ENCODE assay signal across 8 cellular contexts in the genomic region with DNA sequence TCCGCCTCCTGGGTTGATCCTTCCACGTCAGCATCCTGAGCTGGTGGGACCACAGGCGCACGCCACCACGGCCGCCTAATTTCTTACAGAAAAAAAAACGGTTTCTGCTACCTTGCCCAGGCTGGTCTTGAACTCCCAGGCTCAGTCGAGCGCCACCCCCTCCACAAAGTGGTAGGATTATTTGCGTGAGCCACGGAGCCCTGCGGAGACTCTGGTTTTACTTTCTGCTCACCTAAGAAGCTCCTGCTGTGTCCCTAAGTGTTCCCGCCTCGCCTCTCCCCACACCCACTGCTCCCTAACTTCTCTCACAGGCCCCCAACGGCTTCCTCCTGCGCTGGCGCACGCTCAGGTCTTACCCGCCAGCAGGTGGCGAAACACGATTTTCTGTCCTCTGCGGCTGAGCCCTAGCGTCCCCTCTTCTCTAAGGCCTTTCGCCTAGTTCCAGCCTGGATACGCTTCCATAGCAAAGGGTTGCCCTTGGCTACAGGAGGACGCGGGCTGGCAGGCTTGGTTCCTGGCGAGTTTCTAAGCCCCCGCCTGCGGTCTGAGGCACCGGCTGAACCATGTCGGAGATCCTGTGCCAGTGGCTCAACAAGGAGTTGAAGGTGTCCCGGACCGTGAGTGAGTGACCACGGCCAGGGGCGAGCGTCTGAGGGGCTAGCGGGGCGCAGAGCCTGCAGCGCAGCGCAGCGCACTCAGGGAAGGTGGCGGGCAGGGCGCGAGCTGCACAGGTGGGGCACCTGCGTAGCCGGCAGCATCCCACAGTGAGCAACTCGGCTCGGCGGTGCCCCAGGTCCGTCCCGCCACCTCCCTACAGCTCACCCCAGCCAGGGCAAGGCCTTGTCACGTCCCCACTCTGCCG. TPM values are rescaled to one million over a fixed set of nuclear protein-coding genes. Genes with fewer than 3 reads are reported as not detected.
DNase-seq lines count a peak whose midpoint lies in the region; ATAC-seq and TF ChIP-seq lines count a peak whose summit lies in the region.

A gene with protein sequence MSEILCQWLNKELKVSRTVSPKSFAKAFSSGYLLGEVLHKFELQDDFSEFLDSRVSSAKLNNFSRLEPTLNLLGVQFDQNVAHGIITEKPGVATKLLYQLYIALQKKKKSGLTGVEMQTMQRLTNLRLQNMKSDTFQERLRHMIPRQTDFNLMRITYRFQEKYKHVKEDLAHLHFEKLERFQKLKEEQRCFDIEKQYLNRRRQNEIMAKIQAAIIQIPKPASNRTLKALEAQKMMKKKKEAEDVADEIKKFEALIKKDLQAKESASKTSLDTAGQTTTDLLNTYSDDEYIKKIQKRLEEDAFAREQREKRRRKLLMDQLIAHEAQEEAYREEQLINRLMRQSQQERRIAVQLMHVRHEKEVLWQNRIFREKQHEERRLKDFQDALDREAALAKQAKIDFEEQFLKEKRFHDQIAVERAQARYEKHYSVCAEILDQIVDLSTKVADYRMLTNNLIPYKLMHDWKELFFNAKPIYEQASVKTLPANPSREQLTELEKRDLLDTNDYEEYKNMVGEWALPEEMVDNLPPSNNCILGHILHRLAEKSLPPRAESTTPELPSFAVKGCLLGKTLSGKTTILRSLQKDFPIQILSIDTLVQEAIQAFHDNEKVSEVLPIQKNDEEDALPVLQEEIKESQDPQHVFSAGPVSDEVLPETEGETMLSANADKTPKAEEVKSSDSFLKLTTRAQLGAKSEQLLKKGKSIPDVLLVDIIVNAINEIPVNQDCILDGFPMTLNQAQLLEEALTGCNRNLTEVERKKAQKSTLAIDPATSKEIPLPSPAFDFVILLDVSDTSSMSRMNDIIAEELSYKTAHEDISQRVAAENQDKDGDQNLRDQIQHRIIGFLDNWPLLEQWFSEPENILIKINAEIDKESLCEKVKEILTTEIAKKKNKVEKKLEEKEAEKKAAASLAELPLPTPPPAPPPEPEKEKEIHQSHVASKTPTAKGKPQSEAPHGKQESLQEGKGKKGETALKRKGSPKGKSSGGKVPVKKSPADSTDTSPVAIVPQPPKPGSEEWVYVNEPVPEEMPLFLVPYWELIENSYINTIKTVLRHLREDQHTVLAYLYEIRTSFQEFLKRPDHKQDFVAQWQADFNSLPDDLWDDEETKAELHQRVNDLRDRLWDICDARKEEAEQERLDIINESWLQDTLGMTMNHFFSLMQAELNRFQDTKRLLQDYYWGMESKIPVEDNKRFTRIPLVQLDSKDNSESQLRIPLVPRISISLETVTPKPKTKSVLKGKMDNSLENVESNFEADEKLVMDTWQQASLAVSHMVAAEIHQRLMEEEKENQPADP (N-terminal part only) (plus strand): TSS at position 429 of the 862 bp plus-strand sequence. CDS start 135 bp downstream, at position 564.

- H3K27ac Mint-ChIP-seq in natural killer cell treated with Interleukin-12 subunit alpha and Interleukin-12 subunit beta and Interleukin-15 and Interleukin-18, amount 100 ng/mL, for 72 hours, result peak within 1 kb of the TSS; percentile 86 to 92

- peaks cover 24 to 27% of the 10 kb centered on the region in 2 donors for H3K4me1 Mint-ChIP-seq in natural killer cell treated with Interleukin-12 subunit alpha and Interleukin-12 subunit beta and Interleukin-15 and Interleukin-18, amount 100 ng/mL, for 72 hours (ENCODE audit: low read depth in 2 of 2)

- peaks cover 21% of the 10 kb centered on the region for H3K36me3 Mint-ChIP-seq in natural killer cell treated with Interleukin-12 subunit alpha and Interleukin-12 subunit beta and Interleukin-15 and Interleukin-18, amount 100 ng/mL, for 72 hours

- peaks cover 3% of the 10 kb centered on the region for H3K9me3 Mint-ChIP-seq in natural killer cell treated with Interleukin-12 subunit alpha and Interleukin-12 subunit beta and Interleukin-15 and Interleukin-18, amount 100 ng/mL, for 72 hours

- H3K4me3 Mint-ChIP-seq in natural killer cell treated with Interleukin-12 subunit alpha and Interleukin-12 subunit beta and Interleukin-15 and Interleukin-18, amount 100 ng/mL, for 72 hours, result peak within 1 kb of the TSS; percentile 90

- peaks cover 0 to 3% of the 10 kb centered on the region in 2 donors for H3K27me3 Mint-ChIP-seq in natural killer cell treated with Interleukin-12 subunit alpha and Interleukin-12 subunit beta and Interleukin-15 and Interleukin-18, amount 100 ng/mL, for 72 hours

- peak within 1 kb of the TSS; percentile 76 for H3K4me3 ChIP-seq in AG09309 (ENCODE audit: control insufficient read depth, low read depth, low read length)

- ATAC-seq in natural killer cell treated with Interleukin-12 subunit alpha and Interleukin-12 subunit beta and Interleukin-15 and Interleukin-18, amount 100 ng/mL, for 72 hours, result peak; percentile 92 to 94

- DNase-seq in AG09309 (ENCODE audit: low read depth), result peak; percentile 71
- DNase-seq in GM19238 (ENCODE audit: insufficient read length, low spot score), result peak; percentile 16
- peak; percentile 69 for DNase-seq in HPDE6-E6E7 (ENCODE audit: extremely low spot score)
- peak; percentile 84 for DNase-seq in RPMI7951 (ENCODE audit: low read depth)
- peak; percentile 70 for DNase-seq in activated T-helper 9 cell treated with anti-CD3 and anti-CD28 coated beads, Interleukin-2, amount 50 U/mL, for 16 hours (ENCODE audit: low read depth)
- peak; percentile 87 for DNase-seq in fibroblast of the conjunctiva (ENCODE audit: low read depth)
- DNase-seq in natural killer cell treated with Interleukin-12 subunit alpha and Interleukin-12 subunit beta and Interleukin-15 and Interleukin-18, amount 100 ng/mL, for 72 hours (ENCODE audit: low spot score), result peak; percentile 83
- DNase-seq in stimulated activated naive CD4-positive, alpha-beta T cell (lab: John Stamatoyannopoulos, UW), result peak; percentile 58 to 83 (median 67)

- TF ChIP-seq CTCF in AG09309 (IDR thresholded peaks at IDR 0.05; ENCODE audit: control insufficient read depth, insufficient read depth, low read depth, low read length, missing control alignments), result peak; percentile 90

RNA-seq across cellular contexts. Expression of the gene that starts here (rescaled TPM):
- 0.84 and 0.98 TPM in 2 replicates for total RNA-seq in RPMI7951 (2014; rRNA removed; shearing (Covaris generic))
- 1 to 10 TPM; 8.9 to 9.5 TPM for total RNA-seq in natural killer cell treated with Interleukin-12 subunit alpha and Interleukin-12 subunit beta and Interleukin-15 and Interleukin-18, amount 100 ng/mL, for 72 hours

Comparison
In these comparisons a context has a peak if more than half of its experiments do, and no peak if none do; other contexts are left out.
1. Peak in every context shown above with its lines: DNase-seq, ATAC-seq and H3K4me3 ChIP-seq.
2. Peak in DNase-seq in RPMI7951; RNA of the gene not detected or under 1 TPM.
3. DNase-seq: peak in every context shown above with its lines; median percentile 87 in fibroblast of the conjunctiva; 84 in RPMI7951; 83 in natural killer cell treated with Interleukin-12 subunit alpha and Interleukin-12 subunit beta and Interleukin-15 and Interleukin-18, amount 100 ng/mL, for 72 hours; 71 in AG09309; 70 in activated T-helper 9 cell treated with anti-CD3 and anti-CD28 coated beads, Interleukin-2, amount 50 U/mL, for 16 hours; 69 in HPDE6-E6E7; 67 in stimulated activated naive CD4-positive, alpha-beta T cell; 16 in GM19238.